Comparison of ENCODE assay signal across 12 cellular contexts in the genomic region with DNA sequence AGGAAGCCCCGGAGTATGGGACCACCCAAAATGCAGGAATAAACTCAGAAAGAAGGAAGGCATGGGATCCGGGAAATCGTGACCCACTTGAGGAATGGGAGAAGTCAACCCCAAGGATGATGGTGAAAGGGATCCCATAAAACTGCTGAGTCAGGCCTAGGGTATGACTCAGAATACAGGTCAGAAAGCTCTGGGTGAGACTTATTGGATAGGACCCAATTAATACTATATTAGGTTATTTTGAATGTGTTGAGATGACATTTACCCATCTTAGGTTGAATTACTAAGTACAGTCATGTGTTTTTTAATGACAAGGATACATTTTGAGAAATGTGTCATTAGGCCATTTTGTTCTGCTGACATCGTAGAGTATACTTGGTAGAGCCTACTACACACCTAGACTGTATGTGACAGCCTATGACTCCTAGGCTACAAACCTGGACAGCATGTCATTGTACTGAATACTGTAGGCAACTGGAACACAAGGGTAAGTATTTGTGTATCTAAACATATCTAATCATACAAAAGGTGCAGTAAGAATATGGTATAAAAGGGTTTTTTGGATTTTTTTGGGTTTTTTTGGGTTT.
"Had no signal": no experiment of that assay in that cellular context is flagged by ENCODE, and none has a peak within 500 bp of the region (broad histone marks: within the 10 kb centered on the region; RNA-seq: fewer than 3 reads in every experiment).

No MANE protein-coding gene starts in this region.

- H3K27ac ChIP-seq: cardiac muscle cell, epithelial cell of prostate, prostate gland, spleen, thoracic aorta, upper lobe of right lung had no signal

- ATAC-seq: activated naive CD8-positive, alpha-beta T cell treated with anti-CD3 and anti-CD28 coated beads, Interleukin-2, amount 50 U/mL, for 24 hours; sciatic nerve; upper lobe of right lung had no signal

- DNase-seq: activated B cell treated with CpG ODN at 0.5 μM for 24 hours; activated naive CD4-positive, alpha-beta T cell treated with anti-CD3 and anti-CD28 coated beads for 36 hours; activated naive CD8-positive, alpha-beta T cell treated with anti-CD3 and anti-CD28 coated beads, Interleukin-2, amount 50 U/mL, for 24 hours; spleen; T-helper 2 cell; upper lobe of right lung had no signal

- FAIRE-seq: astrocyte had no signal

- H3K4me1 ChIP-seq: prostate gland, spleen, upper lobe of right lung had no signal

- H3K27me3 ChIP-seq: cardiac muscle cell, spleen, upper lobe of right lung had no signal
